In the genomic region with DNA sequence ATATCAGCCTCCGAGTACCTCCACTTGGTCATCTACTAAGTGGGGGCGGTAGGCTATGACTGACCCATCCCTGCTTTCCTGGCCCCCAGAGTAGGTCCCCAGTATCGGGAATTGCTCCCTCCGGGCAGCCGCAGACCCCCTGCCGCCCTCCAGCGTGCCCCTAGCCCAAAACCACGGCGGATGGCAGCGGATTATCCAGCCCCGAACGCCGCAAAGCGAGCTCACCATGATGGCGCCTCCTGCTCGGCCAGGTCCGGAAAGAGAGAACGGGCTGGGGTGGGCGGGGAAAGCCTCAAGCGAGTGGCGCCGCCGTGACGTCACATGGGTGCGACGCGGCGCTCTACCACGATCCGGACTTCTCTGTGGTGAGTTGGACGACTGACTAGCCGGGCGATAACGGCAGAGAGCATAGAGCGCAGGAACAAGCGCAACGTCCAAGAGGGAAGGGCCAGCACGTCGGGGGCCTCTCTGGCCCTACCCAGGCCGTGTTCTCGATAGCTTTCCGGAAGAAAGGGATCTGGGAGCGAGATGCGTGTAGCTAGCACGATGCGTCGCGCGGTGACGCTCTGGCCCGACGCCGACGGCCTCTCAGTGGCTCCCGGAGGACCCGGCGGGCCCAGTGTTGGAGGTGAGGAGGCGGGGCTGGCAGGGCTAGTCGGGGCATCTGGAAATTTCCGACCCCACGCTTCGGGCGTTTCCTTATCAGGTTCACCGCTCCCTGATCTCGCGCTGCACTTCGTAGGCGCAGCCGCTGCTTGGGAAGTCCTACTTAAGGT, we compare ENCODE assay signal across 8 cellular contexts. TPM values are rescaled to one million over a fixed set of nuclear protein-coding genes. Genes with fewer than 3 reads are reported as not detected.
DNase-seq lines count a peak whose midpoint lies in the region; ATAC-seq and TF ChIP-seq lines count a peak whose summit lies in the region.

TSS of gene RPL18 (minus strand) at position 263 of the 776 bp plus-strand sequence. CDS start at position 228, 35 bp downstream.
TSS of gene SPHK2 (plus strand) at position 591 of the 776 bp plus-strand sequence. CDS start 1,009 bp downstream, outside the sequence.

- H3K4me3 Mint-ChIP-seq in WTC11 (peak within 1 kb of the TSS; percentile 99), immature natural killer cell (peak within 1 kb of the TSS; percentile 95 to 99 (median 96))

- H3K4me1 Mint-ChIP-seq in WTC11 (peaks cover 60% of the 10 kb centered on the region), immature natural killer cell (peaks cover 52 to 66% of the 10 kb centered on the region in 2 donors)

- POLR2A ChIA-PET in AG04450 (lab: Yijun Ruan, JAX) (interaction anchor here (0.5 to 1.6 kb wide), 25 partner anchors 9 to 598 kb away, joined by 3 to 25 read pairs (median 5); partner anchors contain the start of genes CA11, DBP, GYS1 and RUVBL2), WTC11 (lab: Charles Lee) (interaction anchor here (0.5 to 2.8 kb wide), 14 partner anchors 8 to 228 kb away, joined by 3 to 23 read pairs (median 3); partner anchors contain the start of gene KDELR1)

- peak; percentile 100 for DNase-seq in AG04450 (ENCODE audit: low read depth, low spot score)
- DNase-seq in NCI-H226, result peak; percentile 100
- peak; percentile 96 for DNase-seq in WTC11 (ENCODE audit: low spot score)
- peak; percentile 100 for DNase-seq in cardiac fibroblast (ENCODE audit: low read depth in 2 of 2)
- peak; percentile 96 to 98 (median 98) for DNase-seq in immature natural killer cell
- DNase-seq in smooth muscle cell of the brain vasculature (ENCODE audit: low read depth, low spot score), result peak; percentile 99

- H3K27ac Mint-ChIP-seq in WTC11 (peak within 1 kb of the TSS; percentile 100), immature natural killer cell (peak within 1 kb of the TSS; percentile 95 to 99 (median 99))

- peaks cover 43% of the 10 kb centered on the region for H3K36me3 Mint-ChIP-seq in WTC11
- H3K36me3 Mint-ChIP-seq in immature natural killer cell, result peaks cover 10 to 34% (median 18%) of the 10 kb centered on the region in 3 donors

- no peaks in the 10 kb centered on the region; the same call in 1 of the 2 replicates for H3K27me3 Mint-ChIP-seq in WTC11 (ENCODE audit: low read depth)
- peaks cover 6 to 11% (median 8%) of the 10 kb centered on the region in 3 donors for H3K27me3 Mint-ChIP-seq in immature natural killer cell (ENCODE audit: low read depth in 3 of 3)

- H3K4me3 ChIP-seq in AG04450 (ENCODE audit: low read depth, low read length) (peak within 1 kb of the TSS; percentile 97), cardiac fibroblast (replicated peaks in 1 of 2; ENCODE audit: low read depth in 2 of 2, low read length in 2 of 2) (peak within 1 kb of the TSS; percentile 66 to 69)

- H3K9me3 Mint-ChIP-seq in WTC11, result no peaks in the 10 kb centered on the region
- no peaks in the 10 kb centered on the region for H3K9me3 Mint-ChIP-seq in immature natural killer cell

- CTCF ChIA-PET in AG04450 (lab: Charles Lee), result interaction anchor here (0.7 to 1.2 kb wide), 3 partner anchors 10 to 31 kb away, joined by 3 to 5 read pairs (median 4); no protein-coding TSS in a partner anchor
- CTCF ChIA-PET in WTC11 (lab: Charles Lee), result interaction anchor here (1.0 to 1.6 kb wide), 7 partner anchors 10 to 139 kb away, joined by 3 to 13 read pairs (median 4); no protein-coding TSS in a partner anchor

- peak within 1 kb of the TSS; percentile 86 for H3K27ac ChIP-seq in AG04450 (ENCODE audit: low read depth, low read length)

- H3K9me3 ChIP-seq in AG04450 (ENCODE audit: control insufficient read depth, insufficient read depth, low read length), result no peaks in the 10 kb centered on the region; the same call in 1 of the 2 replicates

- H3K27me3 ChIP-seq in AG04450 (ENCODE audit: control insufficient read depth, insufficient read depth, low read length), result no peaks in the 10 kb centered on the region

- ATAC-seq in GM18909 (IDR thresholded peaks at IDR 0.05; ENCODE audit: poor library complexity, unreplicated experiment) (peak; percentile 87), HG03175 (IDR thresholded peaks at IDR 0.05; ENCODE audit: unreplicated experiment) (peak; percentile 88), WTC11 (peak; percentile 65)

- TF ChIP-seq CTCF in AG04450 (IDR thresholded peaks at IDR 0.05; ENCODE audit: low read depth, low read length), result no peak
- TF ChIP-seq CTCF in WTC11 (IDR thresholded peaks at IDR 0.05), result no peak
- no peak for TF ChIP-seq CTCF in cardiac fibroblast (IDR thresholded peaks at IDR 0.05; ENCODE audit: low read depth, low read length)

TF ChIP-seq in WTC11, 78 proteins besides CTCF, POLR2A, EP300 and RAD21 (continues in another document):
- TF ChIP-seq CREM (CRISPR knock-in tag; IDR thresholded peaks at IDR 0.05), result peak; percentile 100
- TF ChIP-seq ZNF532 (CRISPR knock-in tag; IDR thresholded peaks at IDR 0.05; ENCODE audit: borderline replicate concordance), result no peak
- TF ChIP-seq, protein P1, sequence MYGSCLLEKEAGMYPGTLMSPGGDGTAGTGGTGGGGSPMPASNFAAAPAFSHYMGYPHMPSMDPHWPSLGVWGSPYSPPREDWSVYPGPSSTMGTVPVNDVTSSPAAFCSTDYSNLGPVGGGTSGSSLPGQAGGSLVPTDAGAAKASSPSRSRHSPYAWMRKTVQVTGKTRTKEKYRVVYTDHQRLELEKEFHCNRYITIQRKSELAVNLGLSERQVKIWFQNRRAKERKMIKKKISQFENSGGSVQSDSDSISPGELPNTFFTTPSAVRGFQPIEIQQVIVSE (CRISPR knock-in tag; IDR thresholded peaks at IDR 0.05; ENCODE audit: borderline replicate concordance), result no peak
- peak; percentile 80; the same call in 1 of the 2 replicates for TF ChIP-seq FOXP1 (CRISPR knock-in tag; IDR thresholded peaks at IDR 0.05; ENCODE audit: borderline replicate concordance)
- TF ChIP-seq NFATC4 (CRISPR knock-in tag; IDR thresholded peaks at IDR 0.05), result no peak
- TF ChIP-seq GRHL2 (CRISPR knock-in tag; IDR thresholded peaks at IDR 0.05; ENCODE audit: insufficient replicate concordance, severe bottlenecking), result no peak
- TF ChIP-seq, protein P2, sequence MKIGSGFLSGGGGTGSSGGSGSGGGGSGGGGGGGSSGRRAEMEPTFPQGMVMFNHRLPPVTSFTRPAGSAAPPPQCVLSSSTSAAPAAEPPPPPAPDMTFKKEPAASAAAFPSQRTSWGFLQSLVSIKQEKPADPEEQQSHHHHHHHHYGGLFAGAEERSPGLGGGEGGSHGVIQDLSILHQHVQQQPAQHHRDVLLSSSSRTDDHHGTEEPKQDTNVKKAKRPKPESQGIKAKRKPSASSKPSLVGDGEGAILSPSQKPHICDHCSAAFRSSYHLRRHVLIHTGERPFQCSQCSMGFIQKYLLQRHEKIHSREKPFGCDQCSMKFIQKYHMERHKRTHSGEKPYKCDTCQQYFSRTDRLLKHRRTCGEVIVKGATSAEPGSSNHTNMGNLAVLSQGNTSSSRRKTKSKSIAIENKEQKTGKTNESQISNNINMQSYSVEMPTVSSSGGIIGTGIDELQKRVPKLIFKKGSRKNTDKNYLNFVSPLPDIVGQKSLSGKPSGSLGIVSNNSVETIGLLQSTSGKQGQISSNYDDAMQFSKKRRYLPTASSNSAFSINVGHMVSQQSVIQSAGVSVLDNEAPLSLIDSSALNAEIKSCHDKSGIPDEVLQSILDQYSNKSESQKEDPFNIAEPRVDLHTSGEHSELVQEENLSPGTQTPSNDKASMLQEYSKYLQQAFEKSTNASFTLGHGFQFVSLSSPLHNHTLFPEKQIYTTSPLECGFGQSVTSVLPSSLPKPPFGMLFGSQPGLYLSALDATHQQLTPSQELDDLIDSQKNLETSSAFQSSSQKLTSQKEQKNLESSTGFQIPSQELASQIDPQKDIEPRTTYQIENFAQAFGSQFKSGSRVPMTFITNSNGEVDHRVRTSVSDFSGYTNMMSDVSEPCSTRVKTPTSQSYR (CRISPR knock-in tag; IDR thresholded peaks at IDR 0.05), result peak; percentile 65; the same call in 1 of the 2 replicates
- no peak for TF ChIP-seq EMX1 (CRISPR knock-in tag; IDR thresholded peaks at IDR 0.05)

RNA-seq across cellular contexts. Expression of gene RPL18, which starts in this region (rescaled TPM):
- polyA plus RNA-seq in AG04450 (2011; rRNA removed), result 1,020 and 1,259 TPM in 2 replicates
- polyA minus RNA-seq in AG04450 (2011; rRNA and poly(A)+ RNA removed), result 587 and 645 TPM in 2 replicates
- total RNA-seq in WTC11 (2021), result 1,712 to 1,987 TPM (median 1,909 TPM) in 3 replicates
- 1,000 to 10,000 TPM in 1 of 3 donors, 100 to 1,000 TPM in 2; 938 to 1,525 (median 950) TPM for polyA plus RNA-seq in immature natural killer cell

RNA-seq across cellular contexts. Expression of gene SPHK2, which starts in this region (rescaled TPM):
- 4.6 and 6.1 TPM in 2 replicates for polyA plus RNA-seq in AG04450 (2011; rRNA removed)
- polyA minus RNA-seq in AG04450 (2011; rRNA and poly(A)+ RNA removed), result 6.1 and 6.6 TPM in 2 replicates
- 46.7 to 64.6 TPM (median 48.4 TPM) in 3 replicates for total RNA-seq in WTC11 (2021)
- polyA plus RNA-seq in immature natural killer cell, result 10 to 100 TPM; 10.5 to 14.5 (median 14.1) TPM

Comparison
In these comparisons a context has a peak if more than half of its experiments do, and no peak if none do; other contexts are left out.
1. Peak in every context shown above with its lines: DNase-seq, ATAC-seq, H3K4me3 ChIP-seq and H3K27ac ChIP-seq.